ENCODE assay signal across 30 cellular contexts in the genomic region with DNA sequence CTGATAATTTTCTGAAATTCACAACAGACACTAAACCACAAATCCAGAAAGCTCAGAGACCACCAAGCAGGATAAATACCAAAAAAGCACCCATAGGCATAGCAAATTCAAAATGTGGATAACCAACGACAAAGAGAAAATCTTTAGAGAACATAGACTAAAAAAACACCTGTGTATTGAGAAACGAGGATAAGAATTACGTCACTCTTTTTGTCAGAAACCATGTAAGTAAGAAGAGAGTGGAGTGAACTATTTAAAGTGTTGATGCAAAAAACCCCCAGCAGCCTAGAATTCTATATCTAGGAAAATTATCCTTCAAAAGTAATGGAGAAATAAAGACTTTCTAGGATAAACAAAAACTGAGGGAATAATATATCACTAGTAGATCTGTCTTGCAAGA.
"Had no signal": no experiment of that assay in that cellular context is flagged by ENCODE, and none has a peak within 500 bp of the region (broad histone marks: within the 10 kb centered on the region; RNA-seq: fewer than 3 reads in every experiment).

No MANE protein-coding gene starts in this region.

- H3K4me1 ChIP-seq: left lung, pancreas, prostate gland, sigmoid colon, tibial nerve, uterus had no signal

- ATAC-seq: left colon; left lung; naive thymus-derived CD8-positive, alpha-beta T cell; pancreas; right cardiac atrium; stimulated activated memory B cell treated with anti-CD40 and anti-IgM and Interleukin-4, amounts not matched to agents 10 μg/mL and 1 μg/mL and 100 μg/mL, for 72 hours; stimulated activated naive CD8-positive, alpha-beta T cell treated with anti-CD3 and anti-CD28 coated beads, Interleukin-15, amount 100 ng/mL, for 72 hours had no signal

- H3K9me3 ChIP-seq: left lung, pancreas, prostate gland, sigmoid colon, tibial nerve, uterus had no signal

- H3K27me3 ChIP-seq: left lung, pancreas, sigmoid colon, tibial nerve, uterus had no signal

- H3K27ac Mint-ChIP-seq: immature natural killer cell; naive thymus-derived CD8-positive, alpha-beta T cell; nephron; stimulated activated memory B cell treated with anti-CD40 and anti-IgM and Interleukin-4, amounts not matched to agents 10 μg/mL and 1 μg/mL and 100 μg/mL, for 72 hours; stimulated activated naive CD8-positive, alpha-beta T cell treated with anti-CD3 and anti-CD28 coated beads, Interleukin-15, amount 100 ng/mL, for 72 hours; type B pancreatic cell had no signal

- H3K9me3 Mint-ChIP-seq: immature natural killer cell; naive thymus-derived CD8-positive, alpha-beta T cell; nephron; neural crest cell; stimulated activated memory B cell treated with anti-CD40 and anti-IgM and Interleukin-4, amounts not matched to agents 10 μg/mL and 1 μg/mL and 100 μg/mL, for 72 hours; stimulated activated naive CD8-positive, alpha-beta T cell treated with anti-CD3 and anti-CD28 coated beads, Interleukin-15, amount 100 ng/mL, for 72 hours had no signal

- H3K27me3 Mint-ChIP-seq: naive thymus-derived CD8-positive, alpha-beta T cell; stimulated activated memory B cell treated with anti-CD40 and anti-IgM and Interleukin-4, amounts not matched to agents 10 μg/mL and 1 μg/mL and 100 μg/mL, for 72 hours; stimulated activated naive CD8-positive, alpha-beta T cell treated with anti-CD3 and anti-CD28 coated beads, Interleukin-15, amount 100 ng/mL, for 72 hours; type B pancreatic cell had no signal

- FAIRE-seq: islet of Langerhans, kidney, pancreas, small intestine had no signal

- H3K4me3 Mint-ChIP-seq: immature natural killer cell; naive thymus-derived CD8-positive, alpha-beta T cell; nephron; neural crest cell; stimulated activated memory B cell treated with anti-CD40 and anti-IgM and Interleukin-4, amounts not matched to agents 10 μg/mL and 1 μg/mL and 100 μg/mL, for 72 hours; stimulated activated naive CD8-positive, alpha-beta T cell treated with anti-CD3 and anti-CD28 coated beads, Interleukin-15, amount 100 ng/mL, for 72 hours; type B pancreatic cell had no signal

- DNase-seq: hippocampal formation; immature natural killer cell; kidney; left colon; left lung; mesendoderm; naive thymus-derived CD8-positive, alpha-beta T cell; nucleus accumbens; pancreas; posterior cingulate gyrus; retina; right cardiac atrium; sigmoid colon; small intestine; stimulated activated CD4-positive, alpha-beta T cell treated with anti-CD3 and anti-CD28 coated beads, Interleukin-1b, Interleukin-23, amount 100 ng/mL, for 48 hours; stimulated activated CD4-positive, alpha-beta T cell treated with anti-CD3 and anti-CD28 coated beads, Interleukin-2, amount 100 ng/mL, for 48 hours; stimulated activated CD4-positive, alpha-beta T cell treated with anti-CD3 and anti-CD28 coated beads, Interleukin-4, amount 100 ng/mL, for 4 hours; stimulated activated CD8-positive, alpha-beta memory T cell treated with anti-CD3 and anti-CD28 coated beads, Interleukin-4, amount 100 ng/mL, for 48 hours; stimulated activated naive CD4-positive, alpha-beta T cell treated with Interleukin-2 at 50 U/mL for 16 hours; stimulated activated naive CD8-positive, alpha-beta T cell treated with anti-CD3 and anti-CD28 coated beads, Interleukin-15, amount 100 ng/mL, for 72 hours; substantia nigra; uterus had no signal

- H3K36me3 ChIP-seq: left lung, pancreas, prostate gland, sigmoid colon, uterus had no signal

- H3K4me3 ChIP-seq: left lung, lung, pancreas, prostate gland, sigmoid colon, tibial nerve, uterus had no signal

- H3K4me1 Mint-ChIP-seq: immature natural killer cell; nephron; neural crest cell; stimulated activated memory B cell treated with anti-CD40 and anti-IgM and Interleukin-4, amounts not matched to agents 10 μg/mL and 1 μg/mL and 100 μg/mL, for 72 hours; stimulated activated naive CD8-positive, alpha-beta T cell treated with anti-CD3 and anti-CD28 coated beads, Interleukin-15, amount 100 ng/mL, for 72 hours had no signal

- H3K36me3 Mint-ChIP-seq: immature natural killer cell had no signal

- H3K27ac ChIP-seq: left lung, pancreas, prostate gland, sigmoid colon, tibial nerve, uterus had no signal
